In genomic region chr1:116506132-116507004, GRCh38 we compare ENCODE assay signal across 14 cellular contexts.
A peak's percentile ranks its signal among the peaks of the same experiment; 100 is the strongest.
DNase-seq lines count a peak whose midpoint lies in the region; ATAC-seq and TF ChIP-seq lines count a peak whose summit lies in the region.
"Had no signal": no experiment of that assay in that cellular context is flagged by ENCODE, and none has a peak within 500 bp of the region (broad histone marks: within the 10 kb centered on the region; RNA-seq: fewer than 3 reads in every experiment).

No MANE protein-coding gene starts in this region.

- no peak for TF ChIP-seq CTCF in ascending aorta (IDR thresholded peaks at IDR 0.05)

- H3K4me1 ChIP-seq in CD4-positive, alpha-beta memory T cell (ENCODE audit: insufficient read depth, low read length): peaks cover 92% of the 10 kb centered on the region
- H3K4me1 ChIP-seq in ascending aorta: peaks cover 6 to 14% of the 10 kb centered on the region in 2 donors

- CTCF ChIA-PET in CD4-positive, alpha-beta memory T cell (lab: Charles Lee; ENCODE audit: partially characterized antibody): interaction anchor here (2.2 to 4.2 kb wide), 2 partner anchors 9 to 21 kb away, joined by 9 to 35 read pairs; no protein-coding TSS in a partner anchor

- peaks cover 0 to 2% (median 0%) of the 10 kb centered on the region in 8 donors for H3K9me3 Mint-ChIP-seq in CD4-positive, alpha-beta memory T cell
- H3K9me3 Mint-ChIP-seq in immature natural killer cell: no peaks in the 10 kb centered on the region
- H3K9me3 Mint-ChIP-seq: nephron had no signal

- H3K4me3 ChIP-seq in CD4-positive, alpha-beta memory T cell (ENCODE audit: low read length in 2 of 2): no peak overlapping the region
- H3K4me3 ChIP-seq in ascending aorta: no peak overlapping the region
- H3K4me3 ChIP-seq: testis had no signal

- H3K9me3 ChIP-seq in CD4-positive, alpha-beta memory T cell (ENCODE audit: control insufficient read depth in 1 of 2, low read length in 2 of 2): no peaks in the 10 kb centered on the region
- H3K9me3 ChIP-seq in T-helper 17 cell (ENCODE audit: control insufficient read depth, low read length, poor library complexity, severe bottlenecking) (no peaks in the 10 kb centered on the region), ascending aorta (no peaks in the 10 kb centered on the region)
- H3K9me3 ChIP-seq: testis had no signal

- no peak for DNase-seq in CD4-positive, alpha-beta memory T cell
- no peak for DNase-seq in T-helper 17 cell
- DNase-seq in immature natural killer cell: no peak
- DNase-seq in NAMALWA (ENCODE audit: low spot score): no peak
- DNase-seq in ascending aorta (ENCODE audit: low spot score in 2 of 2): no peak
- DNase-seq in middle frontal gyrus (ENCODE audit: extremely low spot score, low spot score): no peak
- DNase-seq: cortex of kidney, foreskin melanocyte, GOT3, NCI-H1417, testis had no signal

- ATAC-seq in HG03175 (IDR thresholded peaks at IDR 0.05; ENCODE audit: unreplicated experiment): peak; percentile 23
- no peak for ATAC-seq in T-helper 17 cell
- ATAC-seq: sciatic nerve had no signal

- H3K27me3 Mint-ChIP-seq in CD4-positive, alpha-beta memory T cell: no peaks in the 10 kb centered on the region
- H3K27me3 Mint-ChIP-seq in T-helper 17 cell: no peaks in the 10 kb centered on the region
- H3K27me3 Mint-ChIP-seq in immature natural killer cell (ENCODE audit: low read depth in 3 of 3): peaks cover 0 to 11% (median 3%) of the 10 kb centered on the region in 3 donors

- intact Hi-C loops in CD4-positive, alpha-beta memory T cell (cut with micrococcal nuclease): no loop called here
- intact Hi-C loops in ascending aorta (cut with DNase I): loop anchor here (5.0 to 10.0 kb wide), 2 partner anchors 51 to 1372 kb away; no protein-coding TSS in a partner anchor

- no peaks in the 10 kb centered on the region for H3K36me3 ChIP-seq in CD4-positive, alpha-beta memory T cell (ENCODE audit: insufficient read depth, low read length)
- H3K36me3 ChIP-seq in ascending aorta: no peaks in the 10 kb centered on the region

- no peaks in the 10 kb centered on the region for H3K27me3 ChIP-seq in CD4-positive, alpha-beta memory T cell (ENCODE audit: insufficient read depth, low read length)
- no peaks in the 10 kb centered on the region for H3K27me3 ChIP-seq in ascending aorta
- H3K27me3 ChIP-seq: testis had no signal

- H3K4me3 Mint-ChIP-seq in CD4-positive, alpha-beta memory T cell: peak overlapping the region in 2 of 8 donors; percentile 4 to 10
- no peak overlapping the region for H3K4me3 Mint-ChIP-seq in T-helper 17 cell
- peak overlapping the region in 3 of 5 donors; percentile 30 to 55 (median 44) for H3K4me3 Mint-ChIP-seq in immature natural killer cell
- H3K4me3 Mint-ChIP-seq: nephron had no signal

- peak overlapping the region in 4 of 7 donors; percentile 66 to 91 (median 75) for H3K27ac Mint-ChIP-seq in CD4-positive, alpha-beta memory T cell
- peak overlapping the region; percentile 97 for H3K27ac Mint-ChIP-seq in T-helper 17 cell
- H3K27ac Mint-ChIP-seq in immature natural killer cell: peak overlapping the region in 5 of 6 donors; percentile 83 to 100 (median 99)
- H3K27ac Mint-ChIP-seq: nephron had no signal

- peaks cover 55 to 82% (median 72%) of the 10 kb centered on the region in 4 donors for H3K4me1 Mint-ChIP-seq in CD4-positive, alpha-beta memory T cell
- H3K4me1 Mint-ChIP-seq in T-helper 17 cell: peaks cover 61% of the 10 kb centered on the region
- peaks cover 85 to 92% of the 10 kb centered on the region in 2 donors for H3K4me1 Mint-ChIP-seq in immature natural killer cell
- H3K4me1 Mint-ChIP-seq: nephron had no signal

- H3K27ac ChIP-seq in CD4-positive, alpha-beta memory T cell (ENCODE audit: low read depth, low read length): no peak overlapping the region
- no peak overlapping the region for H3K27ac ChIP-seq in ascending aorta
- H3K27ac ChIP-seq: testis had no signal

- H3K36me3 Mint-ChIP-seq in CD4-positive, alpha-beta memory T cell: no peaks in the 10 kb centered on the region
- H3K36me3 Mint-ChIP-seq in T-helper 17 cell (ENCODE audit: low read depth) (no peaks in the 10 kb centered on the region), immature natural killer cell (peaks cover 0 to 6% (median 3%) of the 10 kb centered on the region in 3 donors)

- POLR2A ChIA-PET in CD4-positive, alpha-beta memory T cell (lab: Charles Lee; ENCODE audit: partially characterized antibody): interaction anchor here (0.9 to 8.8 kb wide), 3 partner anchors 9 to 180 kb away, joined by 3 to 117 read pairs (median 5); no protein-coding TSS in a partner anchor
